ENCODE assay signal across 8 cellular contexts in genomic region chr1:13730751-13731482, GRCh38. TPM values are rescaled to one million over a fixed set of nuclear protein-coding genes. Genes with fewer than 3 reads are reported as not detected.
DNase-seq lines count a peak whose midpoint lies in the region; ATAC-seq lines count a peak whose summit lies in the region.

No MANE protein-coding gene starts in this region.

- peak overlapping the region; percentile 95 for H3K27ac ChIP-seq in CD4-positive, CD25-positive, alpha-beta regulatory T cell (ENCODE audit: insufficient read depth, low read length, poor library complexity, severe bottlenecking)
- H3K27ac ChIP-seq in effector memory CD4-positive, alpha-beta T cell (ENCODE audit: insufficient read depth, low read length, poor library complexity, severe bottlenecking), result peak overlapping the region; percentile 82

- H3K27ac Mint-ChIP-seq in CD4-positive, CD25-positive, alpha-beta regulatory T cell, result peak overlapping the region; percentile 99 to 100 (median 99)

- no peaks in the 10 kb centered on the region for H3K27me3 Mint-ChIP-seq in CD4-positive, CD25-positive, alpha-beta regulatory T cell

- peaks cover 6% of the 10 kb centered on the region for H3K36me3 Mint-ChIP-seq in CD4-positive, CD25-positive, alpha-beta regulatory T cell

- no peaks in the 10 kb centered on the region for H3K27me3 ChIP-seq in CD4-positive, CD25-positive, alpha-beta regulatory T cell (ENCODE audit: control insufficient read depth, insufficient read depth, low read length)
- no peaks in the 10 kb centered on the region for H3K27me3 ChIP-seq in effector memory CD4-positive, alpha-beta T cell (replicated peaks; ENCODE audit: control insufficient read depth, insufficient read depth, low read length, poor library complexity, severe bottlenecking)

- H3K4me1 ChIP-seq in CD4-positive, CD25-positive, alpha-beta regulatory T cell (ENCODE audit: control insufficient read depth, insufficient read depth, low read length, poor library complexity, severe bottlenecking), result peaks cover 54% of the 10 kb centered on the region
- peaks cover 43% of the 10 kb centered on the region for H3K4me1 ChIP-seq in effector memory CD4-positive, alpha-beta T cell (ENCODE audit: control insufficient read depth, insufficient read depth, low read length, poor library complexity, severe bottlenecking)

- H3K9me3 Mint-ChIP-seq in CD4-positive, CD25-positive, alpha-beta regulatory T cell, result no peaks in the 10 kb centered on the region

- H3K36me3 ChIP-seq in CD4-positive, CD25-positive, alpha-beta regulatory T cell (ENCODE audit: control insufficient read depth, insufficient read depth, low read length), result peaks cover 3% of the 10 kb centered on the region
- no peaks in the 10 kb centered on the region for H3K36me3 ChIP-seq in effector memory CD4-positive, alpha-beta T cell (ENCODE audit: control insufficient read depth, insufficient read depth, low read length)

- peak overlapping the region; percentile 86 to 87 (median 86) for H3K4me3 Mint-ChIP-seq in CD4-positive, CD25-positive, alpha-beta regulatory T cell

- peaks cover 66 to 93% (median 76%) of the 10 kb centered on the region in 4 donors for H3K4me1 Mint-ChIP-seq in CD4-positive, CD25-positive, alpha-beta regulatory T cell

- H3K9me3 ChIP-seq in CD4-positive, CD25-positive, alpha-beta regulatory T cell (ENCODE audit: control insufficient read depth in 2 of 2, low read length in 2 of 2), result no peaks in the 10 kb centered on the region
- no peaks in the 10 kb centered on the region for H3K9me3 ChIP-seq in effector memory CD4-positive, alpha-beta T cell (ENCODE audit: control insufficient read depth, low read length)

- peak; percentile 80 to 97 (median 91) for DNase-seq in CD4-positive, CD25-positive, alpha-beta regulatory T cell
- peak; percentile 78 for DNase-seq in activated CD4-positive, alpha-beta T cell treated with anti-CD3 and anti-CD28 coated beads, Interleukin-2, amount 50 U/mL, for 1 hour
- peak; percentile 73 to 80 (median 80) for DNase-seq in effector memory CD4-positive, alpha-beta T cell
- peak; percentile 73 to 77 for DNase-seq in stimulated activated CD4-positive, alpha-beta T cell treated with anti-CD3 and anti-CD28 coated beads, Interleukin-15, amount 100 ng/mL, for 48 hours (ENCODE audit: low read depth in 2 of 2)
- no peak for DNase-seq in NCI-H1092 (lab: John Stamatoyannopoulos, UW)
- no peak for DNase-seq in nucleus accumbens (lab: John Stamatoyannopoulos, UW)

- H3K4me3 ChIP-seq in CD4-positive, CD25-positive, alpha-beta regulatory T cell (ENCODE audit: low read depth, low read length), result peak overlapping the region; percentile 84
- no peak overlapping the region for H3K4me3 ChIP-seq in effector memory CD4-positive, alpha-beta T cell (ENCODE audit: insufficient read depth, low read depth, low read length, poor library complexity, severe bottlenecking)

- peak; percentile 97 to 98 for ATAC-seq in CD4-positive, CD25-positive, alpha-beta regulatory T cell (ENCODE audit: low read depth in 2 of 2)
- ATAC-seq in GM19397 (IDR thresholded peaks at IDR 0.05; ENCODE audit: unreplicated experiment) (peak; percentile 87), HG03558 (IDR thresholded peaks at IDR 0.05; ENCODE audit: extremely low read depth, unreplicated experiment) (peak; percentile 69)

RNA-seq across cellular contexts. Expression of gene PRDM2, which starts 30.9 kb away (rescaled TPM):
- 221 TPM for total RNA-seq in CD4-positive, CD25-positive, alpha-beta regulatory T cell
- 10 to 100 TPM; 16.8 to 20.9 (median 18.9) TPM for polyA plus RNA-seq in CD4-positive, CD25-positive, alpha-beta regulatory T cell

Comparison
In these comparisons a context has a peak if more than half of its experiments do, and no peak if none do; other contexts are left out.
1. DNase-seq: peak in CD4-positive, CD25-positive, alpha-beta regulatory T cell (3 of 3), activated CD4-positive, alpha-beta T cell treated with anti-CD3 and anti-CD28 coated beads, Interleukin-2, amount 50 U/mL, for 1 hour (single experiment), effector memory CD4-positive, alpha-beta T cell (3 of 3) and stimulated activated CD4-positive, alpha-beta T cell treated with anti-CD3 and anti-CD28 coated beads, Interleukin-15, amount 100 ng/mL, for 48 hours (2 of 2); none in NCI-H1092 (single experiment) and nucleus accumbens (0 of 56).
2. Peak in every context shown above with its lines, with median percentiles within 50 percentile points of each other: ATAC-seq.